Comparison of ENCODE assay signal across 24 cellular contexts in genomic region chr2:233389601-233390125, GRCh38. TPM values are rescaled to one million over a fixed set of nuclear protein-coding genes. Genes with fewer than 3 reads are reported as not detected.
DNase-seq lines count a peak whose midpoint lies in the region; ATAC-seq and TF ChIP-seq lines count a peak whose summit lies in the region.
"Had no signal": no experiment of that assay in that cellular context is flagged by ENCODE, and none has a peak within 500 bp of the region (broad histone marks: within the 10 kb centered on the region; RNA-seq: fewer than 3 reads in every experiment).

No MANE protein-coding gene starts in this region.

- H3K4me1 ChIP-seq in ovary (ENCODE audit: insufficient read depth) = peaks cover 27% of the 10 kb centered on the region
- H3K4me1 ChIP-seq in uterus = peaks cover 0 to 15% of the 10 kb centered on the region in 2 donors
- H3K4me1 ChIP-seq in neuronal stem cell (ENCODE audit: control insufficient read depth in 2 of 2, insufficient read depth in 1 of 2, low read depth in 1 of 2, low read length in 2 of 2) = peaks cover 8 to 9% of the 10 kb centered on the region in 2 donors
- H3K4me1 ChIP-seq: foreskin keratinocyte had no signal

- no peak overlapping the region for H3K23ac ChIP-seq in neuronal stem cell (ENCODE audit: low read depth, low read length, poor library complexity)

- no peak overlapping the region for H3K4me3 Mint-ChIP-seq in stimulated activated naive CD8-positive, alpha-beta T cell treated with anti-CD3 and anti-CD28 coated beads, Interleukin-15, Interleukin-2, amounts not matched to agents 100 ng/mL and 50 ng/mL, for 24 hours
- H3K4me3 Mint-ChIP-seq in chondrocyte (ENCODE audit: unreplicated experiment) = no peak overlapping the region

- no peak for TF ChIP-seq EP300 in ovary (IDR thresholded peaks at IDR 0.05)

- no peaks in the 10 kb centered on the region for H3K9me3 Mint-ChIP-seq in stimulated activated naive CD8-positive, alpha-beta T cell treated with anti-CD3 and anti-CD28 coated beads, Interleukin-15, Interleukin-2, amounts not matched to agents 100 ng/mL and 50 ng/mL, for 24 hours
- no peaks in the 10 kb centered on the region for H3K9me3 Mint-ChIP-seq in chondrocyte (ENCODE audit: low read depth)

- DNase-seq in stimulated activated naive CD8-positive, alpha-beta T cell treated with anti-CD3 and anti-CD28 coated beads, Interleukin-15, Interleukin-2, amounts not matched to agents 100 U/mL and 50 U/mL, for 24 hours = no peak
- DNase-seq in chondrocyte (ENCODE audit: low spot score) (no peak), ovary (no peak), uterus (no peak), GOT3 (lab: John Stamatoyannopoulos, UW) (no peak), neuronal stem cell (ENCODE audit: low spot score) (no peak)
- no peak for DNase-seq in NK-92 treated with Interleukin-12 subunit alpha and Interleukin-12 subunit beta, amount 100 ng/mL, for 24 hours (lab: John Stamatoyannopoulos, UW)
- DNase-seq: ACHN; activated CD4-positive, alpha-beta T cell treated with anti-CD3 and anti-CD28 coated beads for 48 hours; amygdala; DMS153; foreskin keratinocyte; hippocampal formation; NCI-H526 treated with DMSO at 0.1 percent for 48 hours; psoas muscle; spleen; stimulated activated CD4-positive, alpha-beta T cell treated with anti-CD3 and anti-CD28 coated beads, Interleukin-4, amount 100 ng/mL, for 4 hours; SW 1271 had no signal

- H3K27ac Mint-ChIP-seq in stimulated activated naive CD8-positive, alpha-beta T cell treated with anti-CD3 and anti-CD28 coated beads, Interleukin-15, Interleukin-2, amounts not matched to agents 100 ng/mL and 50 ng/mL, for 24 hours = peak overlapping the region; percentile 40
- peak overlapping the region; percentile 53 for H3K27ac Mint-ChIP-seq in chondrocyte (ENCODE audit: unreplicated experiment)

- no peak overlapping the region for H3K18ac ChIP-seq in neuronal stem cell (ENCODE audit: low read length)

- 33 to 39% (median 36%) methylated on average over 8 of the region's 8 CpGs for WGBS in ovary, 3 donors
- WGBS in neuronal stem cell (ENCODE audit: extremely low coverage in 2 of 2, insufficient read length in 2 of 2, insufficient replicate concordance in 1 of 2), 2 donors = no CpG with 5 or more reads among the region's 8 CpGs

- peaks cover 53% of the 10 kb centered on the region for H3K4me1 Mint-ChIP-seq in stimulated activated naive CD8-positive, alpha-beta T cell treated with anti-CD3 and anti-CD28 coated beads, Interleukin-15, Interleukin-2, amounts not matched to agents 100 ng/mL and 50 ng/mL, for 24 hours (ENCODE audit: low read depth)
- peaks cover 56% of the 10 kb centered on the region for H3K4me1 Mint-ChIP-seq in chondrocyte (ENCODE audit: low read depth)

- H3K14ac ChIP-seq in neuronal stem cell (ENCODE audit: low read length) = no peak overlapping the region

- H3K27me3 Mint-ChIP-seq in stimulated activated naive CD8-positive, alpha-beta T cell treated with anti-CD3 and anti-CD28 coated beads, Interleukin-15, Interleukin-2, amounts not matched to agents 100 ng/mL and 50 ng/mL, for 24 hours = no peaks in the 10 kb centered on the region
- no peaks in the 10 kb centered on the region for H3K27me3 Mint-ChIP-seq in chondrocyte (ENCODE audit: low read depth)

- peaks cover 5% of the 10 kb centered on the region for H3K79me1 ChIP-seq in neuronal stem cell (ENCODE audit: low read depth, low read length)

- intact Hi-C loops in ovary (cut with DNase I) (loop anchor here in 1 of 4 donors (10.0 kb wide), 1 partner anchor 55 kb away; no protein-coding TSS in a partner anchor), uterus (cut with DNase I; ENCODE audit: low total_unique reads) (no loop called here)

- no peak overlapping the region for H2BK12ac ChIP-seq in neuronal stem cell (ENCODE audit: low read length)

- no peak overlapping the region for H2AFZ ChIP-seq in neuronal stem cell (ENCODE audit: low read length)

- no peak for TF ChIP-seq POLR2A in ovary (IDR thresholded peaks at IDR 0.05)
- TF ChIP-seq POLR2A in uterus (IDR thresholded peaks at IDR 0.05) = no peak

- no peak overlapping the region for H2BK5ac ChIP-seq in neuronal stem cell (ENCODE audit: low read length)

- no peak overlapping the region for H2BK120ac ChIP-seq in neuronal stem cell (ENCODE audit: low read depth, low read length)

- H3K27ac ChIP-seq in ovary (peak overlapping the region; percentile 59 to 91), uterus (peak overlapping the region; percentile 85 to 89), neuronal stem cell (replicated peaks; ENCODE audit: low read length) (no peak overlapping the region)
- H3K27ac ChIP-seq: C4-2B, epithelial cell of prostate, foreskin keratinocyte, suprapubic skin had no signal

- no peak overlapping the region for H3K4me2 ChIP-seq in neuronal stem cell (ENCODE audit: insufficient read depth, low read length, poor library complexity, severe bottlenecking)

- no peak for ATAC-seq in stimulated activated naive CD8-positive, alpha-beta T cell treated with anti-CD3 and anti-CD28 coated beads, Interleukin-15, Interleukin-2, amounts not matched to agents 100 U/mL and 50 U/mL, for 24 hours
- ATAC-seq: foreskin keratinocyte, HepG2, psoas muscle had no signal

- no peak overlapping the region for H2BK15ac ChIP-seq in neuronal stem cell (ENCODE audit: low read length)

- H4K8ac ChIP-seq in neuronal stem cell (ENCODE audit: low read depth, low read length) = no peak overlapping the region

- H3K27me3 ChIP-seq in ovary = no peaks in the 10 kb centered on the region
- no peaks in the 10 kb centered on the region for H3K27me3 ChIP-seq in uterus
- no peaks in the 10 kb centered on the region for H3K27me3 ChIP-seq in neuronal stem cell (ENCODE audit: control insufficient read depth in 3 of 3, insufficient read depth in 3 of 3, low read depth in 1 of 3, low read length in 3 of 3)
- H3K27me3 ChIP-seq: foreskin keratinocyte, spleen, suprapubic skin had no signal

- peaks cover 62% of the 10 kb centered on the region for H3K36me3 Mint-ChIP-seq in stimulated activated naive CD8-positive, alpha-beta T cell treated with anti-CD3 and anti-CD28 coated beads, Interleukin-15, Interleukin-2, amounts not matched to agents 100 ng/mL and 50 ng/mL, for 24 hours (ENCODE audit: low read depth)
- H3K36me3 Mint-ChIP-seq in chondrocyte (ENCODE audit: low read depth) = peaks cover 5% of the 10 kb centered on the region

- H3K36me3 ChIP-seq in ovary (no peaks in the 10 kb centered on the region), uterus (no peaks in the 10 kb centered on the region), neuronal stem cell (replicated peaks in 1 of 2; ENCODE audit: control insufficient read depth in 2 of 2, insufficient read depth in 2 of 2, low read length in 2 of 2) (peaks cover 2 to 30% of the 10 kb centered on the region in 2 donors)
- H3K36me3 ChIP-seq: suprapubic skin had no signal

- no peak overlapping the region for H2AK5ac ChIP-seq in neuronal stem cell (ENCODE audit: low read depth, low read length)

- H3K4me3 ChIP-seq in ovary (no peak overlapping the region), uterus (no peak overlapping the region), neuronal stem cell (ENCODE audit: low read length in 2 of 2) (no peak overlapping the region)
- H3K4me3 ChIP-seq: lung, psoas muscle, spleen, suprapubic skin had no signal

- H3K9me3 ChIP-seq in ovary (no peaks in the 10 kb centered on the region), uterus (no peaks in the 10 kb centered on the region), neuronal stem cell (replicated peaks in 1 of 2; ENCODE audit: control insufficient read depth in 2 of 2, insufficient read depth in 1 of 2, low read depth in 1 of 2, low read length in 2 of 2) (no peaks in the 10 kb centered on the region)
- H3K9me3 ChIP-seq: psoas muscle, spleen, suprapubic skin had no signal

- no peak overlapping the region for H3K4ac ChIP-seq in neuronal stem cell (ENCODE audit: low read length)

- TF ChIP-seq CTCF in chondrocyte (IDR thresholded peaks at IDR 0.05) (no peak), ovary (IDR thresholded peaks at IDR 0.05) (no peak), uterus (IDR thresholded peaks at IDR 0.05) (no peak)

- H3K9ac ChIP-seq in neuronal stem cell (ENCODE audit: low read depth, low read length, poor library complexity) = no peak overlapping the region

- H4K91ac ChIP-seq in neuronal stem cell (ENCODE audit: low read depth, low read length, poor library complexity) = no peak overlapping the region

RNA-seq across cellular contexts. Expression of gene DGKD, which starts 35.4 kb away (rescaled TPM):
- total RNA-seq in chondrocyte (56.9 to 67.1 TPM (median 66.3 TPM) in 3 replicates), ovary (10 to 100 TPM in 6 of 7 donors, 1 to 10 TPM in 1; 9.4 to 81.8 (median 39.5) TPM), uterus (10 to 100 TPM in 3 of 4 donors, 1 to 10 TPM in 1; 5.0 to 46.1 (median 28.0) TPM)
- 10 to 100 TPM; 19.0 to 19.1 TPM for polyA plus RNA-seq in ovary
- 15.2 TPM for polyA plus RNA-seq in neuronal stem cell (2013, experiment 1 of 2)
- 15.9 TPM for polyA plus RNA-seq in neuronal stem cell (2013, experiment 2 of 2)
